ENCODE assay signal across 26 cellular contexts in the genomic region with DNA sequence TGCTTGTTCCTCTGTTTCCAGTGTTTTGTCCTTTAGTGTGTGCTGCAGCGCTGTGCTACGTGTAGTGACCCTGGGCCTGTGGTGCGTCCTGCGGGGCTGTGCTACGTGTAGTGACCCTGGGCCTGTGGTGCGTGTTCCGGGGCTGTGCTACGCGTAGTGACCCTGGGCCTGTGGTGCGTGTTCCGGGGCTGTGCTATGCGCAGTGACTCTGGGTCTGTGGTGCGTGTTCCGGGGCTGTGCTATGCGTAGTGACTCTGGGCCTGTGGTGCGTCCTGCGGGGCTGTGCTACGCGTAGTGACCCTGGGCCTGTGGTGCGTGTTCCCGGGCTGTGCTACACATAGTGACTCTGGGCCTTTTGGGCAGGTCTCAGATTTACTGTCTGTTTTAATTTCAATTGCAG.
"Had no signal": no experiment of that assay in that cellular context is flagged by ENCODE, and none has a peak within 500 bp of the region (broad histone marks: within the 10 kb centered on the region; RNA-seq: fewer than 3 reads in every experiment).

No MANE protein-coding gene starts in this region.

- ATAC-seq: activated CD4-positive, CD25-positive, alpha-beta regulatory T cell treated with anti-CD3 and anti-CD28 coated beads, Interleukin-2, amount 50 U/mL, for 24 hours; activated CD8-positive, alpha-beta memory T cell treated with anti-CD3 and anti-CD28 coated beads, Interleukin-2, amount 10 ng/mL, durations not matched to agents 7 days and 5 days; activated CD8-positive, alpha-beta T cell treated with anti-CD3 and anti-CD28 coated beads, Interleukin-2, amount 10 ng/mL, durations not matched to agents 7 days and 5 days; esophagus mucosa; foreskin keratinocyte; gastrocnemius medialis; T-helper 17 cell had no signal

- H3K4me3 ChIP-seq: coronary artery, dorsolateral prefrontal cortex, gastrocnemius medialis had no signal

- H3K27ac ChIP-seq: brain microvascular endothelial cell, coronary artery, dorsolateral prefrontal cortex, foreskin keratinocyte, gastrocnemius medialis, WERI-Rb-1 had no signal

- DNase-seq: activated B cell treated with CpG ODN at 0.5 μM for 24 hours; activated CD4-positive, alpha-beta memory T cell treated with anti-CD3 and anti-CD28 coated beads for 36 hours; activated CD4-positive, alpha-beta T cell treated with anti-CD3 and anti-CD28 coated beads for 48 hours; activated CD8-positive, alpha-beta memory T cell treated with anti-CD3 and anti-CD28 coated beads, Interleukin-2, amount 10 ng/mL, durations not matched to agents 7 days and 5 days; activated CD8-positive, alpha-beta memory T cell treated with anti-CD3 and anti-CD28 coated beads, Interleukin-2, amount 50 U/mL, for 4 hours; activated CD8-positive, alpha-beta T cell treated with anti-CD3 and anti-CD28 coated beads, Interleukin-2, amount 10 ng/mL, durations not matched to agents 7 days and 5 days; activated gamma-delta T cell treated with Interleukin-2 at 50 U/mL for 16 hours; activated naive CD4-positive, alpha-beta T cell treated with anti-CD3 and anti-CD28 coated beads, Interleukin-2, amount 50 U/mL, for 16 hours; activated naive CD4-positive, alpha-beta T cell treated with Interleukin-2 at 50 U/mL for 16 hours; activated T-cell treated with anti-CD3 and anti-CD28 coated beads, Interleukin-2, amount 50 U/mL, for 1 hour; activated T-cell treated with anti-CD3 and anti-CD28 coated beads, Interleukin-2, amount 50 U/mL, for 48 hours; amniotic stem cell; anterior cingulate cortex; brain microvascular endothelial cell; dorsolateral prefrontal cortex; effector memory CD4-positive, alpha-beta T cell; endodermal cell; foreskin keratinocyte; gastrocnemius medialis; T-helper 1 cell; T-helper 17 cell; T1000; WERI-Rb-1 had no signal

- H3K36me3 ChIP-seq: brain microvascular endothelial cell, gastrocnemius medialis, WERI-Rb-1 had no signal

- H3K27me3 ChIP-seq: brain microvascular endothelial cell, dorsolateral prefrontal cortex, foreskin keratinocyte, gastrocnemius medialis had no signal

- H3K4me1 ChIP-seq: foreskin keratinocyte had no signal

- H3K9me3 ChIP-seq: gastrocnemius medialis had no signal
